In the genomic region with DNA sequence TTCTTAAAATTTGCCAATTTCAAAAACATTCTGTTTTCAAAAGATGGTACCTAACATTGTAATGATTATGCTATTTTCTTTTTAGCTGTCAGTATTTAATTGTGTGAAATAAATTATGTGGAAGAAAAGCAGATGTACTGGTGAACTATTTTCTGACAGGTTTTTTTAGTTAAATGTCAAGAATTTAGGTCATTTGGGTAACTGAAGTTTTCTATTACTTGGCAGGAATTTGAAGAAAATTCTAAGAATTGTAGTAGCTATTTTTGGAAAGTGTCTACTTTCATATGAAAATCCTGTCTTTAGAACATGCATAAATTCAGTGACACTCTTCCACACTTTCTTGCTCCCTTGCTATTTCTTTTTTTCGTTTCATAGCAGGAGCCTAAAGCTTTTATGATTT, we compare ENCODE assay signal across 1 cellular context.
TF ChIP-seq lines count a peak whose summit lies in the region.

No MANE protein-coding gene starts in this region.

TF ChIP-seq in K562, 482 proteins besides CTCF, POLR2A, EP300 and RAD21 (continued from another document):
- TF ChIP-seq HMGXB4 (CRISPR knock-in tag; IDR thresholded peaks at IDR 0.05), result no peak
- no peak for TF ChIP-seq ZNF717 (CRISPR knock-in tag; IDR thresholded peaks at IDR 0.05)
- no peak for TF ChIP-seq SMARCA5 (IDR thresholded peaks at IDR 0.05)
